2 cellular contexts compared by ENCODE assay signal in the genomic region with DNA sequence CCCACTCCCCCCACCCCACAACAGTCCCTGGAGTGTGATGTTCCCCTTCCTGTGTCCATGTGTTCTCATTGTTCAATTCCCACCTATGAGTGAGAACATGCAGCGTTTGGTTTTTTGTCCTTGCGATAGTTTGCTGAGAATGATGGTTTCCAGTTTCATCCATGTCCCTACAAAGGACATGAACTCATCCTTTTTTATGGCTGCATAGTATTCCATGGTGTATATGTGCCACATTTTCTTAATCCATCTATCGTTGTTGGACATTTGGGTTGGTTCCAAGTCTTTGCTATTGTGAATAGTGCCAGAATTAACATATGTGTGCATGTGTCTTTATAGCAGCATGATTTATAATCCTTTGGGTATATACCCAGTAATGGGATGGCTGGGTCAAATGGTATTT.
TF ChIP-seq lines count a peak whose summit lies in the region.

No MANE protein-coding gene starts in this region.

TF ChIP-seq in HEK293, 187 proteins besides CTCF, POLR2A, EP300 and RAD21 (continued from another document):
- TF ChIP-seq ZNF146 (tag by site-specific recombination; IDR thresholded peaks at IDR 0.05): peak; percentile 100
- TF ChIP-seq ZNF707 (tag by site-specific recombination; IDR thresholded peaks at IDR 0.05): peak; percentile 12; the same call in 1 of the 2 replicates
- TF ChIP-seq KLF9 (tag by site-specific recombination; IDR thresholded peaks at IDR 0.05; ENCODE audit: low read depth): peak; percentile 5; the same call in 1 of the 2 replicates
- TF ChIP-seq, protein P1, sequence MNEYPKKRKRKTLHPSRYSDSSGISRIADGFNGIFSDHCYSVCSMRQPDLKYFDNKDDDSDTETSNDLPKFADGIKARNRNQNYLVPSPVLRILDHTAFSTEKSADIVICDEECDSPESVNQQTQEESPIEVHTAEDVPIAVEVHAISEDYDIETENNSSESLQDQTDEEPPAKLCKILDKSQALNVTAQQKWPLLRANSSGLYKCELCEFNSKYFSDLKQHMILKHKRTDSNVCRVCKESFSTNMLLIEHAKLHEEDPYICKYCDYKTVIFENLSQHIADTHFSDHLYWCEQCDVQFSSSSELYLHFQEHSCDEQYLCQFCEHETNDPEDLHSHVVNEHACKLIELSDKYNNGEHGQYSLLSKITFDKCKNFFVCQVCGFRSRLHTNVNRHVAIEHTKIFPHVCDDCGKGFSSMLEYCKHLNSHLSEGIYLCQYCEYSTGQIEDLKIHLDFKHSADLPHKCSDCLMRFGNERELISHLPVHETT (tag by site-specific recombination; IDR thresholded peaks at IDR 0.05): peak; percentile 60
- TF ChIP-seq, protein P2, sequence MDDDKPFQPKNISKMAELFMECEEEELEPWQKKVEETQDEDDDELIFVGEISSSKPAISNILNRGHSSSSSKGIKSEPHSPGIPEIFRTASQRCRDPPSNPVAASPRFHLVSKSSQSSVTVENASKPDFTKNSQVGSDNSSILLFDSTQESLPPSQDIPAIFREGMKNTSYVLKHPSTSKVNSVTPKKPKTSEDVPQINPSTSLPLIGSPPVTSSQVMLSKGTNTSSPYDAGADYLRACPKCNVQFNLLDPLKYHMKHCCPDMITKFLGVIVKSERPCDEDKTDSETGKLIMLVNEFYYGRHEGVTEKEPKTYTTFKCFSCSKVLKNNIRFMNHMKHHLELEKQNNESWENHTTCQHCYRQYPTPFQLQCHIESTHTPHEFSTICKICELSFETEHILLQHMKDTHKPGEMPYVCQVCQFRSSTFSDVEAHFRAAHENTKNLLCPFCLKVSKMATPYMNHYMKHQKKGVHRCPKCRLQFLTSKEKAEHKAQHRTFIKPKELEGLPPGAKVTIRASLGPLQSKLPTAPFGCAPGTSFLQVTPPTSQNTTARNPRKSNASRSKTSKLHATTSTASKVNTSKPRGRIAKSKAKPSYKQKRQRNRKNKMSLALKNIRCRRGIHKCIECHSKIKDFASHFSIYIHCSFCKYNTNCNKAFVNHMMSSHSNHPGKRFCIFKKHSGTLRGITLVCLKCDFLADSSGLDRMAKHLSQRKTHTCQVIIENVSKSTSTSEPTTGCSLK (tag by site-specific recombination; IDR thresholded peaks at IDR 0.05): 0 out of 2 replicates have a peak, but pooled peaks have one; percentile 55
- TF ChIP-seq, protein P3, sequence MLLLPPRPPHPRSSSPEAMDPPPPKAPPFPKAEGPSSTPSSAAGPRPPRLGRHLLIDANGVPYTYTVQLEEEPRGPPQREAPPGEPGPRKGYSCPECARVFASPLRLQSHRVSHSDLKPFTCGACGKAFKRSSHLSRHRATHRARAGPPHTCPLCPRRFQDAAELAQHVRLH (tag by site-specific recombination; IDR thresholded peaks at IDR 0.05): peak; percentile 98
- 0 out of 2 replicates have a peak, but pooled peaks have one; percentile 10 for TF ChIP-seq ZNF354C (tag by site-specific recombination; IDR thresholded peaks at IDR 0.05; ENCODE audit: borderline replicate concordance, low read depth)
- 0 out of 2 replicates have a peak, but pooled peaks have one; percentile 30 for TF ChIP-seq ZNF24 (tag by site-specific recombination; IDR thresholded peaks at IDR 0.05)
- TF ChIP-seq, protein P4, sequence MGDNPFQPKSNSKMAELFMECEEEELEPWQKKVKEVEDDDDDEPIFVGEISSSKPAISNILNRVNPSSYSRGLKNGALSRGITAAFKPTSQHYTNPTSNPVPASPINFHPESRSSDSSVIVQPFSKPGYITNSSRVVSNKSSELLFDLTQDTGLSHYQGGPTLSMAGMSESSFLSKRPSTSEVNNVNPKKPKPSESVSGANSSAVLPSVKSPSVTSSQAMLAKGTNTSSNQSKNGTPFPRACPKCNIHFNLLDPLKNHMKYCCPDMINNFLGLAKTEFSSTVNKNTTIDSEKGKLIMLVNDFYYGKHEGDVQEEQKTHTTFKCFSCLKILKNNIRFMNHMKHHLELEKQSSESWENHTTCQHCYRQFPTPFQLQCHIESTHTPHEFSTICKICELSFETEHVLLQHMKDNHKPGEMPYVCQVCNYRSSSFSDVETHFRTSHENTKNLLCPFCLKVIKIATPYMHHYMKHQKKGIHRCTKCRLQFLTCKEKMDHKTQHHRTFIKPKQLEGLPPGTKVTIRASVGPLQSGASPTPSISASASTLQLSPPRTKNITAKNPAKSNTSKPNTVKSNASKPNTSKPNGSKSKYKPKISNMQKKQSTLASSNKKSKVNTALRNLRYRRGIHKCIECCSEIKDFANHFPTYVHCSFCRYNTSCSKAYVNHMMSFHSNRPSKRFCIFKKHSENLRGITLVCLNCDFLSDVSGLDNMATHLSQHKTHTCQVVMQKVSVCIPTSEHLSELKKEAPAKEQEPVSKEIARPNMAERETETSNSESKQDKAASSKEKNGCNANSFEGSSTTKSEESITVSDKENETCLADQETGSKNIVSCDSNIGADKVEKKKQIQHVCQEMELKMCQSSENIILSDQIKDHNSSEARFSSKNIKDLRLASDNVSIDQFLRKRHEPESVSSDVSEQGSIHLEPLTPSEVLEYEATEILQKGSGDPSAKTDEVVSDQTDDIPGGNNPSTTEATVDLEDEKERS (tag by site-specific recombination; IDR thresholded peaks at IDR 0.05): peak; percentile 99
- TF ChIP-seq ZNF202 (tag by site-specific recombination; IDR thresholded peaks at IDR 0.05; ENCODE audit: borderline replicate concordance): peak; percentile 94
- 0 out of 2 replicates have a peak, but pooled peaks have one; percentile 13 for TF ChIP-seq ZSCAN30 (tag by site-specific recombination; IDR thresholded peaks at IDR 0.05)
- peak; percentile 43; the same call in 1 of the 2 replicates for TF ChIP-seq ZNF2 (tag by site-specific recombination; IDR thresholded peaks at IDR 0.05)

TF ChIP-seq in K562, 482 proteins besides CTCF, POLR2A, EP300 and RAD21:
- TF ChIP-seq KDM1A (IDR thresholded peaks at IDR 0.05): 0 out of 4 replicates have a peak, but pooled peaks of 1 of the 2 experiments have one; percentile 24
- TF ChIP-seq BCOR (IDR thresholded peaks at IDR 0.05): peak; percentile 17; the same call in 1 of the 2 replicates
TF ChIP-seq in K562: peak in this region for 2; not testable (repeated sequence) for 480.
